Comparison of ENCODE assay signal across 8 cellular contexts in genomic region chr2:210171309-210172218, GRCh38. TPM values are rescaled to one million over a fixed set of nuclear protein-coding genes. Genes with fewer than 3 reads are reported as not detected.
DNase-seq lines count a peak whose midpoint lies in the region; ATAC-seq and TF ChIP-seq lines count a peak whose summit lies in the region.

A gene with protein sequence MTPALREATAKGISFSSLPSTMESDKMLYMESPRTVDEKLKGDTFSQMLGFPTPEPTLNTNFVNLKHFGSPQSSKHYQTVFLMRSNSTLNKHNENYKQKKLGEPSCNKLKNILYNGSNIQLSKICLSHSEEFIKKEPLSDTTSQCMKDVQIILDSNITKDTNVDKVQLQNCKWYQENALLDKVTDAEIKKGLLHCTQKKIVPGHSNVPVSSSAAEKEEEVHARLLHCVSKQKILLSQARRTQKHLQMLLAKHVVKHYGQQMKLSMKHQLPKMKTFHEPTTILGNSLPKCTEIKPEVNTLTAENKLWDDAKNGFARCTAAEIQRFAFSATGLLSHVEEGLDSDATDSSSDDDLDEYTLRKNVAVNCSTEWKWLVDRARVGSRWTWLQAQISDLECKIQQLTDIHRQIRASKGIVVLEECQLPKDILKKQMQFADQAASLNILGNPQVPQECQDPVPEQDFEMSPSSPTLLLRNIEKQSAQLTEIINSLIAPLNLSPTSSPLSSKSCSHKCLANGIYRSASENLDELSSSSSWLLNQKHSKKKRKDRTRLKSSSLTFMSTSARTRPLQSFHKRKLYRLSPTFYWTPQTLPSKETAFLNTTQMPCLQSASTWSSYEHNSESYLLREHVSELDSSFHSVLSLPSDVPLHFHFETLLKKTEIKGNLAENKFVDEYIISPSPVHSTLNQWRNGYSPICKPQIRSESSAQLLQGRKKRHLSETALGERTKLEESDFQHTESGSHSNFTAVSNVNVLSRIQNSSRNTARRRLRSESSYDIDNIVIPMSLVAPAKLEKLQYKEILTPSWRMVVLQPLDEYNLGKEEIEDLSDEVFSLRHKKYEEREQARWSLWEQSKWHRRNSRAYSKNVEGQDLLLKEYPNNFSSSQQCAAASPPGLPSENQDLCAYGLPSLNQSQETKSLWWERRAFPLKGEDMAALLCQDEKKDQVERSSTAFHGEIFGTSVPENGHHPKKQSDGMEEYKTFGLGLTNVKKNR (minus strand): TSS chr2:210171409. CDS start chr2:210154582, 16,827 bp downstream.

- peak; percentile 49 for TF ChIP-seq POLR2A in breast epithelium (IDR thresholded peaks at IDR 0.05)

- H3K4me3 ChIP-seq in ACC112 (ENCODE audit: low read depth, low read length) (peak within 1 kb of the TSS; percentile 89), breast epithelium (peak within 1 kb of the TSS; percentile 85 to 95 (median 90)), iPS-20b (ENCODE audit: low read length) (peak within 1 kb of the TSS; percentile 99), skin epidermis (peak within 1 kb of the TSS; percentile 73 to 99 (median 93))

- peak; percentile 37 for ATAC-seq in GM18870 (IDR thresholded peaks at IDR 0.05; ENCODE audit: unreplicated experiment)
- ATAC-seq in HG03108 (IDR thresholded peaks at IDR 0.05; ENCODE audit: unreplicated experiment), result peak; percentile 63

- H2AFZ ChIP-seq in ACC112 (ENCODE audit: low read length, unreplicated experiment), result peak within 1 kb of the TSS; percentile 87

- H3K4me1 ChIP-seq in ACC112 (ENCODE audit: control insufficient read depth, insufficient read depth, low read length, unreplicated experiment), result peaks cover 32% of the 10 kb centered on the region
- H3K4me1 ChIP-seq in breast epithelium, result peaks cover 0 to 13% of the 10 kb centered on the region in 2 donors
- H3K4me1 ChIP-seq in iPS-20b (ENCODE audit: insufficient read depth, low read length), result peaks cover 17% of the 10 kb centered on the region; the same call in 1 of the 2 replicates

- TF ChIP-seq CTCF in VCaP (conservative IDR thresholded peaks at IDR 0.05) (no peak), breast epithelium (IDR thresholded peaks at IDR 0.05) (no peak)

- intact Hi-C loops in breast epithelium (cut with DNase I; ENCODE audit: low total_unique reads), result no loop called here

- H3K27me3 ChIP-seq in ACC112 (ENCODE audit: insufficient read depth, low read length), result no peaks in the 10 kb centered on the region
- no peaks in the 10 kb centered on the region for H3K27me3 ChIP-seq in breast epithelium
- H3K27me3 ChIP-seq in iPS-20b (ENCODE audit: insufficient read depth, low read length), result no peaks in the 10 kb centered on the region

- H3K79me2 ChIP-seq in ACC112 (ENCODE audit: control insufficient read depth, insufficient read depth, low read length, unreplicated experiment), result peaks cover 25% of the 10 kb centered on the region

- peak within 1 kb of the TSS; percentile 97 for H3K27ac ChIP-seq in ACC112 (ENCODE audit: low read depth, low read length)
- peak within 1 kb of the TSS; percentile 87 for H3K27ac ChIP-seq in VCaP
- H3K27ac ChIP-seq in breast epithelium, result peak within 1 kb of the TSS; percentile 100
- H3K27ac ChIP-seq in iPS-20b (ENCODE audit: low read length), result peak within 1 kb of the TSS; percentile 16
- peak within 1 kb of the TSS; percentile 89 to 100 (median 98) for H3K27ac ChIP-seq in skin epidermis

- H3K9me3 ChIP-seq in breast epithelium (no peaks in the 10 kb centered on the region), iPS-20b (ENCODE audit: insufficient read depth, low read depth, low read length) (no peaks in the 10 kb centered on the region)

- peak within 1 kb of the TSS; percentile 86 for H3K9ac ChIP-seq in iPS-20b (ENCODE audit: low read depth, low read length)

- peak; percentile 97 for DNase-seq in NCI-H2171 treated with DMSO at 0.1 percent for 48 hours (lab: John Stamatoyannopoulos, UW)
- DNase-seq in breast epithelium (ENCODE audit: low spot score in 2 of 2), result peak; percentile 97 to 99

- H3K36me3 ChIP-seq in ACC112 (ENCODE audit: insufficient read depth, low read length) (no peaks in the 10 kb centered on the region), breast epithelium (no peaks in the 10 kb centered on the region), iPS-20b (ENCODE audit: insufficient read depth, low read depth, low read length) (no peaks in the 10 kb centered on the region)

RNA-seq across cellular contexts. Expression of the gene that starts here (rescaled TPM):
- total RNA-seq in breast epithelium, result 10 to 100 TPM; 40.3 to 55.8 (median 52.8) TPM

Comparison
In these comparisons a context has a peak if more than half of its experiments do, and no peak if none do; other contexts are left out.
1. Peak in every context shown above with its lines: DNase-seq, ATAC-seq, H3K4me3 ChIP-seq and H3K27ac ChIP-seq.
2. H3K27ac ChIP-seq: peak in every context shown above with its lines; median percentile 100 in breast epithelium; 98 in skin epidermis; 97 in ACC112; 87 in VCaP; 16 in iPS-20b.